Comparison of ENCODE assay signal across 8 cellular contexts in genomic region chr11:128290106-128290840, GRCh38.
DNase-seq lines count a peak whose midpoint lies in the region; ATAC-seq and TF ChIP-seq lines count a peak whose summit lies in the region.

No MANE protein-coding gene starts in this region.

- in situ Hi-C loops in Panc1 (cut with HindIII; ENCODE audit: low pct_unique_long_range_greater_than_20kb, low sequenced_read_pairs): no loop called here

- H3K4me3 ChIP-seq in Panc1 (ENCODE audit: low read depth in 2 of 2, low read length in 2 of 2) (no peak overlapping the region), fibroblast of pulmonary artery (replicated peaks; ENCODE audit: low read depth, low read length) (no peak overlapping the region), thoracic aorta (peak overlapping the region; percentile 65)

- H3K4me1 ChIP-seq in Panc1 (ENCODE audit: control insufficient read depth, insufficient read depth, low read length) (no peaks in the 10 kb centered on the region), thoracic aorta (ENCODE audit: control insufficient read depth in 1 of 2, low read depth in 2 of 2) (peaks cover 13 to 30% of the 10 kb centered on the region in 2 donors)

- TF ChIP-seq CTCF in Panc1 (IDR thresholded peaks at IDR 0.05): peak; percentile 89
- TF ChIP-seq CTCF in fibroblast of pulmonary artery (IDR thresholded peaks at IDR 0.05; ENCODE audit: low read length, missing control alignments): peak; percentile 83
- TF ChIP-seq CTCF in thoracic aorta (IDR thresholded peaks at IDR 0.05): peak; percentile 85

- no TSS peak for BruUV-seq in Panc1 (replicated peaks; lab: Mats Ljungman, UMichigan)

- intact Hi-C loops in Panc1 (cut with micrococcal nuclease; ENCODE audit: unreplicated experiment): loop anchor here (1.0 to 10.0 kb wide), 5 partner anchors 117 to 542 kb away; no protein-coding TSS in a partner anchor

- H3K27me3 Mint-ChIP-seq in activated T-cell treated with anti-CD3 and anti-CD28 coated beads, Interleukin-2, amount 50 U/mL, for 72 hours (ENCODE audit: low read depth): no peaks in the 10 kb centered on the region

- H3K9me3 Mint-ChIP-seq in activated T-cell treated with anti-CD3 and anti-CD28 coated beads, Interleukin-2, amount 50 U/mL, for 72 hours: peaks cover 2 to 3% of the 10 kb centered on the region in 2 donors

- H3K9me3 ChIP-seq in Panc1 (ENCODE audit: control insufficient read depth, insufficient read depth, low read depth, low read length) (no peaks in the 10 kb centered on the region), thoracic aorta (no peaks in the 10 kb centered on the region)

- POLR2A ChIA-PET in Panc1 (lab: Charles Lee): no interaction called here

- peaks cover 8 to 14% of the 10 kb centered on the region in 2 donors for H3K36me3 Mint-ChIP-seq in activated T-cell treated with anti-CD3 and anti-CD28 coated beads, Interleukin-2, amount 50 U/mL, for 72 hours (ENCODE audit: insufficient read depth in 2 of 2)

- H3K36me3 ChIP-seq in Panc1 (ENCODE audit: control insufficient read depth, insufficient read depth, low read length) (no peaks in the 10 kb centered on the region), thoracic aorta (no peaks in the 10 kb centered on the region)

- H3K4me3 Mint-ChIP-seq in activated T-cell treated with anti-CD3 and anti-CD28 coated beads, Interleukin-2, amount 50 U/mL, for 72 hours: peak overlapping the region; percentile 84 to 88

- peak overlapping the region; percentile 99 for H3K27ac Mint-ChIP-seq in activated T-cell treated with anti-CD3 and anti-CD28 coated beads, Interleukin-2, amount 50 U/mL, for 72 hours

- H3K27me3 ChIP-seq in Panc1 (ENCODE audit: control insufficient read depth, insufficient read depth, low read length) (no peaks in the 10 kb centered on the region), thoracic aorta (replicated peaks; ENCODE audit: insufficient read depth) (no peaks in the 10 kb centered on the region)

- CTCF ChIA-PET in Panc1 (lab: Charles Lee): interaction anchor here (1.1 to 1.3 kb wide), 2 partner anchors 245 to 340 kb away, joined by 4 read pairs; no protein-coding TSS in a partner anchor

- H3K4me1 Mint-ChIP-seq in activated T-cell treated with anti-CD3 and anti-CD28 coated beads, Interleukin-2, amount 50 U/mL, for 72 hours (ENCODE audit: low read depth): peaks cover 98% of the 10 kb centered on the region

- no peak overlapping the region for H3K27ac ChIP-seq in Panc1 (ENCODE audit: low read length)
- H3K27ac ChIP-seq in thoracic aorta: peak overlapping the region; percentile 9 to 18

- ATAC-seq in GM21390 (IDR thresholded peaks at IDR 0.05; ENCODE audit: unreplicated experiment): peak; percentile 77
- ATAC-seq in Panc1: peak; percentile 96
- ATAC-seq in activated T-cell treated with anti-CD3 and anti-CD28 coated beads, Interleukin-2, amount 50 U/mL, for 72 hours (replicated peaks in 1 of 2): peak; percentile 60 to 61
- ATAC-seq in thoracic aorta (ENCODE audit: insufficient number of reproducible peaks, low FRiP score, low read depth): no peak

- peak; percentile 55 for DNase-seq in DMS79 (lab: John Stamatoyannopoulos, UW)
- DNase-seq in HT-29 (ENCODE audit: low spot score): peak; percentile 89
- peak; percentile 68 for DNase-seq in Panc1 (ENCODE audit: low read depth, low spot score)
- DNase-seq in activated T-cell treated with anti-CD3 and anti-CD28 coated beads, Interleukin-2, amount 50 U/mL, for 72 hours: peak; percentile 77
- peak; percentile 91 for DNase-seq in fibroblast of pulmonary artery (ENCODE audit: low read depth)
- DNase-seq in non-pigmented ciliary epithelial cell (ENCODE audit: low read depth): peak; percentile 47
- no peak for DNase-seq in thoracic aorta (ENCODE audit: low spot score)
